In genomic region chr5:122421379-122422081, GRCh38 we compare ENCODE assay signal across 15 cellular contexts.
DNase-seq lines count a peak whose midpoint lies in the region; ATAC-seq, FAIRE-seq and TF ChIP-seq lines count a peak whose summit lies in the region.
"Had no signal": no experiment of that assay in that cellular context is flagged by ENCODE, and none has a peak within 500 bp of the region (broad histone marks: within the 10 kb centered on the region; RNA-seq: fewer than 3 reads in every experiment).

No MANE protein-coding gene starts in this region.

- no peak for DNase-seq in SIG-M5 treated with dmso at 0.1 percent for 504 hours (lab: John Stamatoyannopoulos, UW; ENCODE audit: unreplicated experiment)
- DNase-seq in kidney: no peak
- DNase-seq in amygdala (lab: John Stamatoyannopoulos, UW): no peak
- DNase-seq in D721Med (ENCODE audit: insufficient read length, low spot score): no peak
- DNase-seq: central memory CD4-positive, alpha-beta T cell; Peyer's patch; posterior cingulate gyrus; stimulated activated CD4-positive, alpha-beta T cell treated with anti-CD3 and anti-CD28 coated beads, Interleukin-4, amount 100 ng/mL, for 24 hours; substantia nigra had no signal

- H3K4me1 ChIP-seq in KMS-11 (ENCODE audit: low read depth, poor library complexity, severe bottlenecking) (peaks cover 20% of the 10 kb centered on the region), kidney (ENCODE audit: control insufficient read depth in 1 of 2, insufficient read depth in 1 of 2, low read depth in 1 of 2, low read length in 2 of 2) (no peaks in the 10 kb centered on the region)
- H3K4me1 ChIP-seq: Peyer's patch had no signal

- no peak overlapping the region for H3K4me3 ChIP-seq in KMS-11 (IDR thresholded peaks at IDR 0.05; ENCODE audit: insufficient read depth, low read depth, low read length)
- no peak overlapping the region for H3K4me3 ChIP-seq in kidney (ENCODE audit: low read length in 2 of 2)
- H3K4me3 ChIP-seq: Peyer's patch had no signal

- no peaks in the 10 kb centered on the region for H3K79me2 ChIP-seq in KMS-11 (ENCODE audit: insufficient read depth, low read depth)

- no peaks in the 10 kb centered on the region for H3K36me3 ChIP-seq in KMS-11 (ENCODE audit: insufficient read depth)
- H3K36me3 ChIP-seq in kidney (ENCODE audit: control insufficient read depth in 1 of 2, insufficient read depth in 2 of 2, low read length in 2 of 2): no peaks in the 10 kb centered on the region
- H3K36me3 ChIP-seq: Peyer's patch had no signal

- H3K27ac ChIP-seq in KMS-11 (no peak overlapping the region), kidney (ENCODE audit: low read depth in 2 of 2, low read length in 2 of 2) (no peak overlapping the region)
- H3K27ac ChIP-seq: Peyer's patch, VCaP had no signal

- intact Hi-C loops in kidney (cut with DNase I): no loop called here

- H3K4me2 ChIP-seq in KMS-11: peak overlapping the region; percentile 47; the same call in 1 of the 2 replicates

- no peaks in the 10 kb centered on the region for H3K27me3 ChIP-seq in KMS-11 (ENCODE audit: insufficient read depth, low read depth)
- H3K27me3 ChIP-seq: Peyer's patch had no signal

- H3K9ac ChIP-seq in KMS-11 (no peak overlapping the region), kidney (ENCODE audit: low read length in 2 of 2) (no peak overlapping the region)

- TF ChIP-seq CTCF in KMS-11 (conservative IDR thresholded peaks at IDR 0.05; ENCODE audit: low read depth, low read length) (no peak), kidney (IDR thresholded peaks at IDR 0.05; ENCODE audit: borderline replicate concordance, extremely low read depth, insufficient read depth) (no peak), D721Med (IDR thresholded peaks at IDR 0.05; ENCODE audit: insufficient read depth, missing control alignments) (no peak)

- ATAC-seq in GM18502 (IDR thresholded peaks at IDR 0.05; ENCODE audit: poor library complexity, unreplicated experiment): peak; percentile 95
- ATAC-seq in GM19467 (IDR thresholded peaks at IDR 0.05; ENCODE audit: unreplicated experiment): peak; percentile 87
- ATAC-seq in HG02938 (IDR thresholded peaks at IDR 0.05; ENCODE audit: unreplicated experiment): peak; percentile 85

- no peaks in the 10 kb centered on the region for H4K20me1 ChIP-seq in KMS-11 (ENCODE audit: insufficient read depth)

- H3K9me3 ChIP-seq in kidney (ENCODE audit: control insufficient read depth in 1 of 2, low read length in 2 of 2): no peaks in the 10 kb centered on the region
- H3K9me3 ChIP-seq: Peyer's patch had no signal

- FAIRE-seq in kidney (lab: Jason Lieb, UNC) (no peak), D721Med (lab: Jason Lieb, UNC) (no peak)
- FAIRE-seq: G401.6 had no signal

- H2AFZ ChIP-seq in KMS-11 (ENCODE audit: low read depth): no peak overlapping the region
